Comparison of ENCODE assay signal across 8 cellular contexts in the genomic region with DNA sequence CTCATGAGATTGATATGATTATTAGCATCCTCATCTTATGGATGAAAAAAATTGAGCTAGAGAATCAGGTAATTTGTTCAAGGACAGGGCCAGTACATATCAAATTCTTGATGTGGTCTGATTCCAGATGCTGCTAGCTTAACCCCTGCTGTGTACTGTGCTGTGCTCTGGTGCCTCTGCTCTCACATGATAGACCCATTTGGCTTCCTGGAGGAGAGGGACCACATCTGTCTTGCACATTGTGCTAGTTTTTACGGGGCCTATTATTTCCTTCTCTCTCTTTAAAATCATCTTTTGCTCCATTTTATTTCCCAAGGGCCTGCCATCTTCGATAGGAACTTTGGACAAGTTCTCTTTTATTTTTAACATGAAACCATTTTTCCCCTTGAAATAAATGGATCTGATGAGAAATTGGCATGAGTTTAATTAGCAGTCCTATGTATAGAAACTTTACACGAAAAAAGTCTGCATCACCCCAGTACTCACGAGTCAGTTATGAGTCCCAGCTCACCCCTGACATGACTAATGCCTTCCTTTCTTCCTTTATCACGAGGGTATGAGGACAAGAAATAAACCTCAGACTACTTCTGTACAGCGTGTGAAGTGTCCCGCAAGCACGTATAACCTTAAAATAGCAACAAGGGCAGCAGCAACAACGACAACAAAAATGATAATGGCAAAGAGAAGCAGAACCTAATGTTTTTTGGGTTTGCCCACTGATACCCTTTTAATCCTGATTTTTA. TPM values are rescaled to one million over a fixed set of nuclear protein-coding genes. Genes with fewer than 3 reads are reported as not detected.
DNase-seq lines count a peak whose midpoint lies in the region; ATAC-seq lines count a peak whose summit lies in the region.

No MANE protein-coding gene starts in this region.

- H3K36me3 ChIP-seq in naive thymus-derived CD4-positive, alpha-beta T cell (ENCODE audit: control insufficient read depth in 2 of 3, insufficient read depth in 3 of 3, low read length in 3 of 3) = no peaks in the 10 kb centered on the region

- no peaks in the 10 kb centered on the region for H3K9me3 ChIP-seq in naive thymus-derived CD4-positive, alpha-beta T cell (ENCODE audit: control insufficient read depth in 2 of 3, low read length in 3 of 3)

- H3K36me3 Mint-ChIP-seq in activated CD8-positive, alpha-beta T cell treated with anti-CD3 and anti-CD28 coated beads, Interleukin-2, amount 10 ng/mL, durations not matched to agents 7 days and 5 days (ENCODE audit: low read depth) = peaks cover 7% of the 10 kb centered on the region
- peaks cover 0 to 21% (median 0%) of the 10 kb centered on the region in 5 donors for H3K36me3 Mint-ChIP-seq in naive thymus-derived CD4-positive, alpha-beta T cell

- H3K4me1 ChIP-seq in naive thymus-derived CD4-positive, alpha-beta T cell (ENCODE audit: control insufficient read depth in 2 of 2, insufficient read depth in 2 of 2, low read length in 2 of 2) = no peaks in the 10 kb centered on the region

- peak; percentile 28 for DNase-seq in stimulated activated CD4-positive, alpha-beta T cell treated with anti-CD3 and anti-CD28 coated beads, Interleukin-4, amount 100 ng/mL, for 24 hours
- no peak for DNase-seq in stimulated activated CD4-positive, alpha-beta T cell treated with anti-CD3 and anti-CD28 coated beads, Interleukin-4, amount 100 ng/mL, for 1 hour
- DNase-seq in activated CD8-positive, alpha-beta T cell treated with anti-CD3 and anti-CD28 coated beads, Interleukin-2, amount 10 ng/mL, durations not matched to agents 7 days and 5 days = peak; percentile 36
- DNase-seq in naive thymus-derived CD4-positive, alpha-beta T cell = no peak
- DNase-seq in NCI-H345 treated with DMSO at 0.1 percent for 48 hours (lab: John Stamatoyannopoulos, UW; ENCODE audit: unreplicated experiment) (no peak), NCI-H1930 (lab: John Stamatoyannopoulos, UW) (no peak), NCI-H510A (lab: John Stamatoyannopoulos, UW) (no peak)

- POLR2A ChIA-PET in activated CD8-positive, alpha-beta T cell treated with anti-CD3 and anti-CD28 coated beads, Interleukin-2, amount 10 ng/mL, durations not matched to agents 7 days and 5 days (lab: Charles Lee) = interaction anchor here (0.7 kb wide), 1 partner anchor 202 kb away, joined by 4 read pairs; no protein-coding TSS in a partner anchor
- POLR2A ChIA-PET in naive thymus-derived CD4-positive, alpha-beta T cell (lab: Charles Lee) = no interaction called here

- peak overlapping the region; percentile 24 for H3K27ac Mint-ChIP-seq in activated CD8-positive, alpha-beta T cell treated with anti-CD3 and anti-CD28 coated beads, Interleukin-2, amount 10 ng/mL, durations not matched to agents 7 days and 5 days
- peak overlapping the region in 2 of 9 donors; percentile 10 to 65 for H3K27ac Mint-ChIP-seq in naive thymus-derived CD4-positive, alpha-beta T cell

- H3K27ac ChIP-seq in naive thymus-derived CD4-positive, alpha-beta T cell (ENCODE audit: low read depth, low read length) = no peak overlapping the region

- intact Hi-C loops in naive thymus-derived CD4-positive, alpha-beta T cell (cut with micrococcal nuclease) = no loop called here

- H3K27me3 Mint-ChIP-seq in activated CD8-positive, alpha-beta T cell treated with anti-CD3 and anti-CD28 coated beads, Interleukin-2, amount 10 ng/mL, durations not matched to agents 7 days and 5 days (ENCODE audit: low read depth) = no peaks in the 10 kb centered on the region
- no peaks in the 10 kb centered on the region for H3K27me3 Mint-ChIP-seq in naive thymus-derived CD4-positive, alpha-beta T cell

- no peak overlapping the region for H3K4me3 ChIP-seq in naive thymus-derived CD4-positive, alpha-beta T cell (ENCODE audit: low read length)

- peak; percentile 82 for ATAC-seq in HG03175 (IDR thresholded peaks at IDR 0.05; ENCODE audit: unreplicated experiment)
- ATAC-seq in activated CD8-positive, alpha-beta T cell treated with anti-CD3 and anti-CD28 coated beads, Interleukin-2, amount 10 ng/mL, durations not matched to agents 7 days and 5 days = peak; percentile 89
- peak; percentile 76 for ATAC-seq in naive thymus-derived CD4-positive, alpha-beta T cell

- no peak overlapping the region for H3K4me3 Mint-ChIP-seq in activated CD8-positive, alpha-beta T cell treated with anti-CD3 and anti-CD28 coated beads, Interleukin-2, amount 10 ng/mL, durations not matched to agents 7 days and 5 days
- peak overlapping the region in 1 of 10 donors; percentile 55 for H3K4me3 Mint-ChIP-seq in naive thymus-derived CD4-positive, alpha-beta T cell

- no peaks in the 10 kb centered on the region for H3K9me3 Mint-ChIP-seq in activated CD8-positive, alpha-beta T cell treated with anti-CD3 and anti-CD28 coated beads, Interleukin-2, amount 10 ng/mL, durations not matched to agents 7 days and 5 days (ENCODE audit: insufficient read depth)
- no peaks in the 10 kb centered on the region for H3K9me3 Mint-ChIP-seq in naive thymus-derived CD4-positive, alpha-beta T cell

- peaks cover 20% of the 10 kb centered on the region for H3K4me1 Mint-ChIP-seq in activated CD8-positive, alpha-beta T cell treated with anti-CD3 and anti-CD28 coated beads, Interleukin-2, amount 10 ng/mL, durations not matched to agents 7 days and 5 days (ENCODE audit: low read depth)
- H3K4me1 Mint-ChIP-seq in naive thymus-derived CD4-positive, alpha-beta T cell = peaks cover 5 to 32% (median 9%) of the 10 kb centered on the region in 7 donors

- no peaks in the 10 kb centered on the region for H3K27me3 ChIP-seq in naive thymus-derived CD4-positive, alpha-beta T cell (ENCODE audit: control insufficient read depth in 2 of 2, insufficient read depth in 2 of 2, low read length in 2 of 2)

- CTCF ChIA-PET in activated CD8-positive, alpha-beta T cell treated with anti-CD3 and anti-CD28 coated beads, Interleukin-2, amount 10 ng/mL, durations not matched to agents 7 days and 5 days (lab: Charles Lee) = interaction anchor here (0.9 to 5.0 kb wide), 5 partner anchors 9 to 70 kb away, joined by 3 to 30 read pairs (median 8); no protein-coding TSS in a partner anchor
- CTCF ChIA-PET in naive thymus-derived CD4-positive, alpha-beta T cell (lab: Charles Lee) = interaction anchor here (1.1 kb wide), 1 partner anchor 11 kb away, joined by 6 read pairs; no protein-coding TSS in a partner anchor

RNA-seq across cellular contexts. Expression of a gene that starts 26.5 kb away (rescaled TPM):
- total RNA-seq in activated CD8-positive, alpha-beta T cell treated with anti-CD3 and anti-CD28 coated beads, Interleukin-2, amount 10 ng/mL, durations not matched to agents 7 days and 5 days = 1 to 10 TPM; 4.4 to 5.0 TPM
- 10 to 100 TPM in 1 of 5 experiments, 1 to 10 TPM in 2, under 1 TPM in 2; 0.54 to 12.3 (median 1.2) TPM for total RNA-seq in naive thymus-derived CD4-positive, alpha-beta T cell
- polyA plus RNA-seq in naive thymus-derived CD4-positive, alpha-beta T cell = under 1 TPM; 0.20 to 0.31 TPM

Comparison
In these comparisons a context has a peak if more than half of its experiments do, and no peak if none do; other contexts are left out.
1. DNase-seq: peak in stimulated activated CD4-positive, alpha-beta T cell treated with anti-CD3 and anti-CD28 coated beads, Interleukin-4, amount 100 ng/mL, for 24 hours (single experiment) and activated CD8-positive, alpha-beta T cell treated with anti-CD3 and anti-CD28 coated beads, Interleukin-2, amount 10 ng/mL, durations not matched to agents 7 days and 5 days (single experiment); none in stimulated activated CD4-positive, alpha-beta T cell treated with anti-CD3 and anti-CD28 coated beads, Interleukin-4, amount 100 ng/mL, for 1 hour (single experiment), naive thymus-derived CD4-positive, alpha-beta T cell (0 of 9), NCI-H345 treated with DMSO at 0.1 percent for 48 hours (single experiment), NCI-H1930 (0 of 2) and NCI-H510A (single experiment).
2. Peak in every context shown above with its lines, with median percentiles within 50 percentile points of each other: ATAC-seq.